ENCODE assay signal across 28 cellular contexts in the genomic region with DNA sequence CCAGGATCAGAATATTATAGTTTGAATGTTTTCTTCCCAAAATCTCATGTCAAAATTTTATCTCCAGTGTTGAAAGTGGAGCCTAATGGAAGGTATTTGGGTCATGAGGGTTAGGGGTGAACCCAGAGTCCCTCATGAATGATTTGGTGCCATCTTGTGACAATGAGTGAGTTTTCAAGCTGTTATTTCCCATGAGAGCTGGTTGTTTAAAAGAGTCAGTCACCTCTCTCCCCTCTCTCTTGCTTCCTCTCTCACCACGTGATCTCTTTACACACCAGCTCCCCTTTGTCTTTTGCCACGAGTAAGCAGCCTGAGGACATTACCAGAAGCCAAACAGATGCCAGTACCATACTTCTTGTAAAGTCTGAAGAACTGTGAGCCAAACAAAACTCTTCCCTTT.
A peak's percentile ranks its signal among the peaks of the same experiment; 100 is the strongest.
DNase-seq lines count a peak whose midpoint lies in the region; ATAC-seq and TF ChIP-seq lines count a peak whose summit lies in the region.
"Had no signal": no experiment of that assay in that cellular context is flagged by ENCODE, and none has a peak within 500 bp of the region (broad histone marks: within the 10 kb centered on the region; RNA-seq: fewer than 3 reads in every experiment).

No MANE protein-coding gene starts in this region.

- POLR2A ChIA-PET in MCF 10A (lab: Yijun Ruan, JAX): no interaction called here

- no TSS peak for BruUV-seq in MCF 10A (replicated peaks; lab: Mats Ljungman, UMichigan)

- H3K4me1 Mint-ChIP-seq in MCF 10A (ENCODE audit: insufficient read depth, unreplicated experiment): no peaks in the 10 kb centered on the region
- H3K4me1 Mint-ChIP-seq: activated naive CD8-positive, alpha-beta T cell treated with anti-CD3 and anti-CD28 coated beads for 36 hours; CD4-positive, alpha-beta memory T cell had no signal

- no peak overlapping the region for H3K4me3 Mint-ChIP-seq in MCF 10A (ENCODE audit: unreplicated experiment)
- H3K4me3 Mint-ChIP-seq: activated naive CD8-positive, alpha-beta T cell treated with anti-CD3 and anti-CD28 coated beads for 36 hours; CD4-positive, alpha-beta memory T cell; type B pancreatic cell had no signal

- H3K4me1 ChIP-seq in iPS DF 6.9 (ENCODE audit: control insufficient read depth, insufficient read depth, low read length) (no peaks in the 10 kb centered on the region), body of pancreas (no peaks in the 10 kb centered on the region)
- H3K4me1 ChIP-seq: ascending aorta had no signal

- no peak for TF ChIP-seq POLR2A in body of pancreas (IDR thresholded peaks at IDR 0.05)

- H3K27ac Mint-ChIP-seq in MCF 10A (ENCODE audit: low read depth, unreplicated experiment): no peak overlapping the region
- H3K27ac Mint-ChIP-seq: activated naive CD8-positive, alpha-beta T cell treated with anti-CD3 and anti-CD28 coated beads for 36 hours; activated T-helper 2 cell treated with anti-CD3 and anti-CD28 coated beads, Interferon-gamma antibody, Interleukin-2, Interleukin-4, amounts not matched to agents 10 μg/mL and 5 μg/mL and 100 μg/mL, durations not matched to agents 14 hours and 24 hours and 36 hours; CD4-positive, alpha-beta memory T cell; type B pancreatic cell had no signal

- H3K9me3 Mint-ChIP-seq in MCF 10A (ENCODE audit: unreplicated experiment): no peaks in the 10 kb centered on the region
- H3K9me3 Mint-ChIP-seq: activated naive CD8-positive, alpha-beta T cell treated with anti-CD3 and anti-CD28 coated beads for 36 hours; type B pancreatic cell had no signal

- H3K36me3 Mint-ChIP-seq in MCF 10A (ENCODE audit: insufficient read depth, unreplicated experiment): no peaks in the 10 kb centered on the region
- H3K36me3 Mint-ChIP-seq: activated naive CD8-positive, alpha-beta T cell treated with anti-CD3 and anti-CD28 coated beads for 36 hours; CD4-positive, alpha-beta memory T cell; type B pancreatic cell had no signal

- H3K36me3 ChIP-seq in iPS DF 6.9 (ENCODE audit: control insufficient read depth, insufficient read depth, low read length): no peaks in the 10 kb centered on the region
- no peaks in the 10 kb centered on the region for H3K36me3 ChIP-seq in body of pancreas (replicated peaks in 1 of 2; ENCODE audit: insufficient read depth in 1 of 2, low read depth in 2 of 2)
- H3K36me3 ChIP-seq: ascending aorta had no signal

- peaks cover 30% of the 10 kb centered on the region for H3K27me3 Mint-ChIP-seq in MCF 10A (ENCODE audit: insufficient read depth, unreplicated experiment)
- H3K27me3 Mint-ChIP-seq: activated naive CD8-positive, alpha-beta T cell treated with anti-CD3 and anti-CD28 coated beads for 36 hours; CD4-positive, alpha-beta memory T cell had no signal

- CTCF ChIA-PET in MCF 10A (lab: Yijun Ruan, JAX): interaction anchor here (0.8 kb wide), 1 partner anchor 589 kb away, joined by 3 read pairs; no protein-coding TSS in a partner anchor

- H3K27me3 ChIP-seq in iPS DF 6.9 (ENCODE audit: control insufficient read depth, insufficient read depth, low read length) (no peaks in the 10 kb centered on the region), body of pancreas (no peaks in the 10 kb centered on the region)
- H3K27me3 ChIP-seq: ascending aorta had no signal

- ATAC-seq in body of pancreas: no peak

- TF ChIP-seq CTCF in MCF 10A (IDR thresholded peaks at IDR 0.05; ENCODE audit: unreplicated experiment): no peak
- TF ChIP-seq CTCF in body of pancreas (IDR thresholded peaks at IDR 0.05): no peak

- DNase-seq in DMS53 (lab: John Stamatoyannopoulos, UW) (peak; percentile 37), DMS53 treated with DMSO at 0.1 percent for 48 hours (lab: John Stamatoyannopoulos, UW; ENCODE audit: unreplicated experiment) (no peak), HT1080 (ENCODE audit: low read depth) (peak; percentile 10), OCI-M1 (lab: John Stamatoyannopoulos, UW) (peak; percentile 37), iPS DF 6.9 (ENCODE audit: low read depth, low spot score) (peak; percentile 20), MCF 10A (ENCODE audit: unreplicated experiment) (no peak), body of pancreas (no peak)
- no peak for DNase-seq in activated naive CD4-positive, alpha-beta T cell treated with anti-CD3 and anti-CD28 coated beads, Interleukin-2, amount 50 U/mL, for 16 hours
- DNase-seq: activated CD4-positive, alpha-beta T cell treated with anti-CD3 and anti-CD28 coated beads, Interleukin-2, amount 50 U/mL, for 4 hours; activated CD4-positive, CD25-positive, alpha-beta regulatory T cell; activated CD8-positive, alpha-beta memory T cell treated with anti-CD3 and anti-CD28 coated beads, Interleukin-2, amount 50 U/mL, for 4 hours; activated naive CD8-positive, alpha-beta T cell treated with anti-CD3 and anti-CD28 coated beads for 36 hours; AML-193; caudate nucleus; CD4-positive, alpha-beta memory T cell; dermis blood vessel endothelial cell; GF-D8; GM23248; mesenchymal stem cell; NCI-H526; occipital lobe; SHP77; SW 1271; T1000 had no signal

- intact Hi-C loops in MCF 10A (cut with micrococcal nuclease): loop anchor here (10.0 kb wide), 1 partner anchor 594 kb away; no protein-coding TSS in a partner anchor
- intact Hi-C loops in body of pancreas (cut with DNase I): no loop called here

- H3K27ac ChIP-seq in iPS DF 6.9 (ENCODE audit: low read length): no peak overlapping the region
- H3K27ac ChIP-seq in body of pancreas: no peak overlapping the region
- H3K27ac ChIP-seq: 22Rv1, ascending aorta, GM23248 had no signal

- H3K9me3 ChIP-seq in iPS DF 6.9 (ENCODE audit: control insufficient read depth, insufficient read depth, low read length) (no peaks in the 10 kb centered on the region), body of pancreas (no peaks in the 10 kb centered on the region)
- H3K9me3 ChIP-seq: ascending aorta had no signal

- no CpG with 5 or more reads among the region's 2 CpGs for whole genome bisulfite sequencing in iPS DF 6.9 (ENCODE audit: insufficient coverage, insufficient read length)
- 2 to 8% methylated on average over 2 of the region's 2 CpGs for WGBS in body of pancreas, 2 donors

- no peak overlapping the region for H3K4me3 ChIP-seq in iPS DF 6.9 (ENCODE audit: low read length)
- no peak overlapping the region for H3K4me3 ChIP-seq in body of pancreas
- H3K4me3 ChIP-seq: ascending aorta, GM23248 had no signal

Comparison
In these comparisons a context has a peak if more than half of its experiments do, and no peak if none do; other contexts are left out.
1. DNase-seq: peak in DMS53 (single experiment), HT1080 (single experiment), OCI-M1 (single experiment) and iPS DF 6.9 (single experiment); none in DMS53 treated with DMSO at 0.1 percent for 48 hours (single experiment), activated naive CD4-positive, alpha-beta T cell treated with anti-CD3 and anti-CD28 coated beads, Interleukin-2, amount 50 U/mL, for 16 hours (single experiment), MCF 10A (single experiment) and body of pancreas (0 of 4).